ENCODE assay signal across 8 cellular contexts in genomic region chr16:1823821-1824220, GRCh38.
DNase-seq lines count a peak whose midpoint lies in the region; ATAC-seq and TF ChIP-seq lines count a peak whose summit lies in the region.

No MANE protein-coding gene starts in this region.

- peak overlapping the region; percentile 67 for H3K4me3 Mint-ChIP-seq in T-helper 2 cell treated with Interferon-gamma antibody and Interleukin-4, amounts not matched to agents 5 μg/mL and 100 μg/mL, for 36 hours

- in situ Hi-C loops in GM13976 (cut with MboI; ENCODE audit: low sequenced_read_pairs, unreplicated experiment), result no loop called here

- H3K9me3 Mint-ChIP-seq in T-helper 2 cell treated with Interferon-gamma antibody and Interleukin-4, amounts not matched to agents 5 μg/mL and 100 μg/mL, for 36 hours, result no peaks in the 10 kb centered on the region

- no peak for ATAC-seq in HG03025 (IDR thresholded peaks at IDR 0.05; ENCODE audit: low FRiP score, unreplicated experiment)

- H3K4me1 Mint-ChIP-seq in T-helper 2 cell treated with Interferon-gamma antibody and Interleukin-4, amounts not matched to agents 5 μg/mL and 100 μg/mL, for 36 hours (ENCODE audit: low read depth), result peaks cover 16% of the 10 kb centered on the region

- no peak for TF ChIP-seq CTCF in GM13976 (IDR thresholded peaks at IDR 0.05; ENCODE audit: borderline replicate concordance, control extremely low read depth, extremely low read depth, insufficient read depth, missing control alignments)

- DNase-seq in AML-193 (lab: John Stamatoyannopoulos, UW) (peak; percentile 86 to 87), GM13976 (ENCODE audit: low spot score) (peak; percentile 54), glomerular visceral epithelial cell (ENCODE audit: extremely low spot score) (peak; percentile 66), NCI-H1417 (lab: John Stamatoyannopoulos, UW) (no peak), NCI-H446 treated with DMSO at 0.1 percent for 48 hours (lab: John Stamatoyannopoulos, UW) (no peak), GF-D8 (lab: John Stamatoyannopoulos, UW) (no peak)
- no peak for DNase-seq in T-helper 2 cell treated with Interferon-gamma antibody and Interleukin-4, amounts not matched to agents 5 μg/mL and 100 μg/mL, for 36 hours (ENCODE audit: low spot score)

- peaks cover 4% of the 10 kb centered on the region for H3K36me3 Mint-ChIP-seq in T-helper 2 cell treated with Interferon-gamma antibody and Interleukin-4, amounts not matched to agents 5 μg/mL and 100 μg/mL, for 36 hours (ENCODE audit: low read depth)

- no peaks in the 10 kb centered on the region for H3K27me3 Mint-ChIP-seq in T-helper 2 cell treated with Interferon-gamma antibody and Interleukin-4, amounts not matched to agents 5 μg/mL and 100 μg/mL, for 36 hours (ENCODE audit: low read depth)

- H3K27ac Mint-ChIP-seq in T-helper 2 cell treated with Interferon-gamma antibody and Interleukin-4, amounts not matched to agents 5 μg/mL and 100 μg/mL, for 36 hours, result peak overlapping the region; percentile 36

Comparison
In these comparisons a context has a peak if more than half of its experiments do, and no peak if none do; other contexts are left out.
1. DNase-seq: peak in AML-193 (2 of 2), GM13976 (single experiment) and glomerular visceral epithelial cell (single experiment); none in T-helper 2 cell treated with Interferon-gamma antibody and Interleukin-4, amounts not matched to agents 5 μg/mL and 100 μg/mL, for 36 hours (single experiment), NCI-H1417 (0 of 3), NCI-H446 treated with DMSO at 0.1 percent for 48 hours (single experiment) and GF-D8 (single experiment).